ENCODE assay signal across 15 cellular contexts in genomic region chr16:84891149-84891795, GRCh38.
DNase-seq lines count a peak whose midpoint lies in the region; ATAC-seq and TF ChIP-seq lines count a peak whose summit lies in the region.
"Had no signal": no experiment of that assay in that cellular context is flagged by ENCODE, and none has a peak within 500 bp of the region (broad histone marks: within the 10 kb centered on the region; RNA-seq: fewer than 3 reads in every experiment).

No MANE protein-coding gene starts in this region.

- TF ChIP-seq CTCF in gastroesophageal sphincter (IDR thresholded peaks at IDR 0.05), result no peak
- TF ChIP-seq CTCF in neural progenitor cell (IDR thresholded peaks at IDR 0.05), result no peak

- no peak for ATAC-seq in gastroesophageal sphincter
- no peak for ATAC-seq in natural killer cell treated with Interleukin-12 subunit alpha and Interleukin-12 subunit beta and Interleukin-15 and Interleukin-18, amount 100 ng/mL, for 72 hours
- ATAC-seq: Panc1 had no signal

- H3K4me3 ChIP-seq in gastroesophageal sphincter, result no peak overlapping the region
- no peak overlapping the region for H3K4me3 ChIP-seq in neural progenitor cell

- 78% methylated on average over 12 of the region's 17 CpGs; no CpG with 5 or more reads in 1 of the 2 donors for WGBS in gastroesophageal sphincter (ENCODE audit: low coverage in 1 of 2), 2 donors

- H3K79me2 ChIP-seq in neural progenitor cell (ENCODE audit: low read depth), result no peaks in the 10 kb centered on the region

- H3K4me2 ChIP-seq in neural progenitor cell, result no peak overlapping the region

- DNase-seq in left kidney (ENCODE audit: low read depth, low spot score) (peak; percentile 68), neural progenitor cell (ENCODE audit: low spot score) (peak; percentile 18), superior temporal gyrus (ENCODE audit: extremely low spot score) (peak; percentile 31), NCI-H2196 treated with DMSO at 0.1 percent for 48 hours (lab: John Stamatoyannopoulos, UW; ENCODE audit: unreplicated experiment) (no peak), Kasumi-1 (lab: John Stamatoyannopoulos, UW) (no peak)
- no peak for DNase-seq in natural killer cell treated with Interleukin-12 subunit alpha and Interleukin-12 subunit beta and Interleukin-15 and Interleukin-18, amount 100 ng/mL, for 72 hours (ENCODE audit: low spot score)
- DNase-seq in activated naive CD4-positive, alpha-beta T cell treated with anti-CD3 and anti-CD28 coated beads, Interleukin-2, amount 10 ng/mL, durations not matched to agents 7 days and 5 days, result no peak
- DNase-seq: ACHN, DND-41, KG1, NCI-H1417 treated with DMSO at 0.1 percent for 48 hours, NCI-H187 treated with DMSO at 0.1 percent for 48 hours had no signal

- CTCF ChIA-PET in activated naive CD4-positive, alpha-beta T cell treated with anti-CD3 and anti-CD28 coated beads, Interleukin-2, amount 10 ng/mL, durations not matched to agents 7 days and 5 days (lab: Charles Lee), result interaction anchor here (1.1 kb wide), 1 partner anchor 137 kb away, joined by 4 read pairs; no protein-coding TSS in a partner anchor

- H3K27me3 ChIP-seq in gastroesophageal sphincter (no peaks in the 10 kb centered on the region), neural progenitor cell (no peaks in the 10 kb centered on the region)

- no peak for TF ChIP-seq EP300 in gastroesophageal sphincter (IDR thresholded peaks at IDR 0.05)

- H3K4me1 ChIP-seq in gastroesophageal sphincter (peaks cover 0 to 16% (median 0%) of the 10 kb centered on the region in 3 donors), neural progenitor cell (peaks cover 13% of the 10 kb centered on the region)

- H3F3A ChIP-seq in neural progenitor cell (ENCODE audit: low read depth), result no peaks in the 10 kb centered on the region

- H2AFZ ChIP-seq in neural progenitor cell (replicated peaks), result no peak overlapping the region

- H4K20me1 ChIP-seq in neural progenitor cell (ENCODE audit: low read depth), result no peaks in the 10 kb centered on the region

- peaks cover 13% of the 10 kb centered on the region for H3K4me1 Mint-ChIP-seq in neural progenitor cell
- no peaks in the 10 kb centered on the region for H3K4me1 Mint-ChIP-seq in natural killer cell treated with Interleukin-12 subunit alpha and Interleukin-12 subunit beta and Interleukin-15 and Interleukin-18, amount 100 ng/mL, for 72 hours (ENCODE audit: low read depth in 2 of 2)
- no peaks in the 10 kb centered on the region for H3K4me1 Mint-ChIP-seq in activated naive CD4-positive, alpha-beta T cell treated with anti-CD3 and anti-CD28 coated beads, Interleukin-2, amount 10 ng/mL, durations not matched to agents 7 days and 5 days

- H3K27ac ChIP-seq in gastroesophageal sphincter, result peak overlapping the region in 3 of 4 donors; percentile 27 to 62 (median 43)
- no peak overlapping the region for H3K27ac ChIP-seq in neural progenitor cell
- H3K27ac ChIP-seq: C4-2B had no signal

- H3K9me3 Mint-ChIP-seq in neural progenitor cell, result peaks cover 3% of the 10 kb centered on the region
- H3K9me3 Mint-ChIP-seq in natural killer cell treated with Interleukin-12 subunit alpha and Interleukin-12 subunit beta and Interleukin-15 and Interleukin-18, amount 100 ng/mL, for 72 hours, result no peaks in the 10 kb centered on the region
- no peaks in the 10 kb centered on the region for H3K9me3 Mint-ChIP-seq in activated naive CD4-positive, alpha-beta T cell treated with anti-CD3 and anti-CD28 coated beads, Interleukin-2, amount 10 ng/mL, durations not matched to agents 7 days and 5 days

- no peak overlapping the region for H3K9ac ChIP-seq in neural progenitor cell

- peaks cover 2% of the 10 kb centered on the region for H3K36me3 Mint-ChIP-seq in neural progenitor cell
- H3K36me3 Mint-ChIP-seq in natural killer cell treated with Interleukin-12 subunit alpha and Interleukin-12 subunit beta and Interleukin-15 and Interleukin-18, amount 100 ng/mL, for 72 hours, result no peaks in the 10 kb centered on the region
- H3K36me3 Mint-ChIP-seq in activated naive CD4-positive, alpha-beta T cell treated with anti-CD3 and anti-CD28 coated beads, Interleukin-2, amount 10 ng/mL, durations not matched to agents 7 days and 5 days, result no peaks in the 10 kb centered on the region

- H3K9me3 ChIP-seq in gastroesophageal sphincter (no peaks in the 10 kb centered on the region), neural progenitor cell (ENCODE audit: low read depth) (no peaks in the 10 kb centered on the region)

- H3K27ac Mint-ChIP-seq in neural progenitor cell, result no peak overlapping the region
- H3K27ac Mint-ChIP-seq in natural killer cell treated with Interleukin-12 subunit alpha and Interleukin-12 subunit beta and Interleukin-15 and Interleukin-18, amount 100 ng/mL, for 72 hours, result no peak overlapping the region
- H3K27ac Mint-ChIP-seq in activated naive CD4-positive, alpha-beta T cell treated with anti-CD3 and anti-CD28 coated beads, Interleukin-2, amount 10 ng/mL, durations not matched to agents 7 days and 5 days, result no peak overlapping the region

- H3K36me3 ChIP-seq in gastroesophageal sphincter (peaks cover 3 to 100% of the 10 kb centered on the region in 2 donors), neural progenitor cell (no peaks in the 10 kb centered on the region)

- TF ChIP-seq POLR2A in gastroesophageal sphincter (IDR thresholded peaks at IDR 0.05), result no peak

- no peak overlapping the region for H3K4me3 Mint-ChIP-seq in neural progenitor cell
- no peak overlapping the region for H3K4me3 Mint-ChIP-seq in natural killer cell treated with Interleukin-12 subunit alpha and Interleukin-12 subunit beta and Interleukin-15 and Interleukin-18, amount 100 ng/mL, for 72 hours
- H3K4me3 Mint-ChIP-seq in activated naive CD4-positive, alpha-beta T cell treated with anti-CD3 and anti-CD28 coated beads, Interleukin-2, amount 10 ng/mL, durations not matched to agents 7 days and 5 days, result no peak overlapping the region

- H3K27me3 Mint-ChIP-seq in neural progenitor cell (ENCODE audit: insufficient read depth, low read depth), result peaks cover 5% of the 10 kb centered on the region
- H3K27me3 Mint-ChIP-seq in natural killer cell treated with Interleukin-12 subunit alpha and Interleukin-12 subunit beta and Interleukin-15 and Interleukin-18, amount 100 ng/mL, for 72 hours, result peaks cover 11 to 15% of the 10 kb centered on the region in 2 donors
- H3K27me3 Mint-ChIP-seq in activated naive CD4-positive, alpha-beta T cell treated with anti-CD3 and anti-CD28 coated beads, Interleukin-2, amount 10 ng/mL, durations not matched to agents 7 days and 5 days, result peaks cover 24% of the 10 kb centered on the region

Comparison
In these comparisons a context has a peak if more than half of its experiments do, and no peak if none do; other contexts are left out.
1. DNase-seq: peak in left kidney (single experiment), neural progenitor cell (single experiment) and superior temporal gyrus (single experiment); none in natural killer cell treated with Interleukin-12 subunit alpha and Interleukin-12 subunit beta and Interleukin-15 and Interleukin-18, amount 100 ng/mL, for 72 hours (single experiment), activated naive CD4-positive, alpha-beta T cell treated with anti-CD3 and anti-CD28 coated beads, Interleukin-2, amount 10 ng/mL, durations not matched to agents 7 days and 5 days (single experiment), NCI-H2196 treated with DMSO at 0.1 percent for 48 hours (single experiment) and Kasumi-1 (0 of 2).